16 cellular contexts compared by ENCODE assay signal in the genomic region with DNA sequence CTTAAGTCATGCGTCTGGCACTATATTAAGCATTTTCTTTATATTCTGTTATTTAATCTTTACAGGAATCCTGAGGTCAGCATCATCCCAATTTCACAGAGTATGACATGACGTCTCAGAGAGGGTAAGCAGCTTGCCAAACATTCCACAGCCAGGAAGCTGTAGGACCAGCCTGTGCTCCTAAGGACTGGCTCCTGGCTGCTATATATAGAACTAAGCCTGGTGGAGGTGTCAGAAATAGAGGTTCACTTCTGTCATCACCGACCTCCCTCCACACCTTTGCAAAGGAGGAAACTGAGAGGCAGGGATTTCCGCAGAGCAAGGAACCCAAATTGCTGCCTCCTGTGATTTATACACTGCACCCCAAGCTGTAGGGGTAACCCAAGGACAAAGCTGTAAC. TPM values are rescaled to one million over a fixed set of nuclear protein-coding genes. Genes with fewer than 3 reads are reported as not detected.
A peak's percentile ranks its signal among the peaks of the same experiment; 100 is the strongest.
DNase-seq lines count a peak whose midpoint lies in the region; ATAC-seq and TF ChIP-seq lines count a peak whose summit lies in the region.
"Had no signal": no experiment of that assay in that cellular context is flagged by ENCODE, and none has a peak within 500 bp of the region (broad histone marks: within the 10 kb centered on the region; RNA-seq: fewer than 3 reads in every experiment).

No MANE protein-coding gene starts in this region.

- intact Hi-C loops in tibial artery (cut with DNase I; ENCODE audit: low total_unique reads): no loop called here

- peak overlapping the region; percentile 44 for H3K4me3 Mint-ChIP-seq in activated naive CD4-positive, alpha-beta T cell treated with anti-CD3 and anti-CD28 coated beads, Interleukin-2, amount 50 U/mL, for 24 hours
- H3K4me3 Mint-ChIP-seq in immature natural killer cell: peak overlapping the region; percentile 46 to 61 (median 48)
- peak overlapping the region; percentile 7 for H3K4me3 Mint-ChIP-seq in stimulated activated memory B cell treated with anti-CD40 and anti-IgM and Interleukin-4, amounts not matched to agents 10 μg/mL and 1 μg/mL and 100 μg/mL, for 72 hours
- H3K4me3 Mint-ChIP-seq in endothelial cell (ENCODE audit: unreplicated experiment): no peak overlapping the region

- peaks cover 0 to 59% of the 10 kb centered on the region in 2 donors for H3K27me3 ChIP-seq in tibial artery

- peaks cover 14% of the 10 kb centered on the region for H3K4me1 Mint-ChIP-seq in activated naive CD4-positive, alpha-beta T cell treated with anti-CD3 and anti-CD28 coated beads, Interleukin-2, amount 50 U/mL, for 24 hours
- peaks cover 8% of the 10 kb centered on the region in 2 donors for H3K4me1 Mint-ChIP-seq in immature natural killer cell
- H3K4me1 Mint-ChIP-seq in stimulated activated memory B cell treated with anti-CD40 and anti-IgM and Interleukin-4, amounts not matched to agents 10 μg/mL and 1 μg/mL and 100 μg/mL, for 72 hours: peaks cover 20% of the 10 kb centered on the region
- H3K4me1 Mint-ChIP-seq in endothelial cell (ENCODE audit: unreplicated experiment): peaks cover 6% of the 10 kb centered on the region

- ATAC-seq in stimulated activated memory B cell treated with anti-CD40 and anti-IgM and Interleukin-4, amounts not matched to agents 10 μg/mL and 1 μg/mL and 100 μg/mL, for 72 hours: no peak
- ATAC-seq: K562 had no signal

- no peaks in the 10 kb centered on the region for H3K9me3 ChIP-seq in tibial artery
- H3K9me3 ChIP-seq: BLaER1 had no signal

- no peak overlapping the region for H3K4me3 ChIP-seq in tibial artery
- H3K4me3 ChIP-seq: K562 had no signal

- DNase-seq in activated naive CD4-positive, alpha-beta T cell treated with anti-CD3 and anti-CD28 coated beads, Interleukin-2, amount 50 U/mL, for 16 hours: no peak
- DNase-seq in cerebellar cortex (ENCODE audit: low spot score) (peak; percentile 94), immature natural killer cell (no peak), KG1 (lab: John Stamatoyannopoulos, UW) (no peak), endothelial cell (ENCODE audit: low spot score) (no peak), tibial artery (no peak)
- DNase-seq: activated CD4-positive, alpha-beta T cell treated with anti-CD3 and anti-CD28 coated beads, Interleukin-2, amount 10 ng/mL, durations not matched to agents 7 days and 5 days; activated effector memory CD4-positive, alpha-beta T cell treated with anti-CD3 and anti-CD28 coated beads, Interleukin-2, amount 50 U/mL, for 16 hours; GF-D8; NCI-H187; NCI-H748 treated with DMSO at 0.1 percent for 48 hours; SIG-M5 had no signal

- H3K36me3 ChIP-seq in tibial artery: no peaks in the 10 kb centered on the region
- H3K36me3 ChIP-seq: BLaER1 had no signal

- H3K27ac ChIP-seq in tibial artery: no peak overlapping the region
- H3K27ac ChIP-seq: BLaER1 had no signal

- no peak for TF ChIP-seq CTCF in endothelial cell (IDR thresholded peaks at IDR 0.05; ENCODE audit: unreplicated experiment)
- no peak for TF ChIP-seq CTCF in tibial artery (IDR thresholded peaks at IDR 0.05)

- H3K4me1 ChIP-seq in tibial artery: peaks cover 0 to 23% (median 15%) of the 10 kb centered on the region in 4 donors

- no peak overlapping the region for H3K27ac Mint-ChIP-seq in activated naive CD4-positive, alpha-beta T cell treated with anti-CD3 and anti-CD28 coated beads, Interleukin-2, amount 50 U/mL, for 24 hours
- no peak overlapping the region for H3K27ac Mint-ChIP-seq in immature natural killer cell
- H3K27ac Mint-ChIP-seq in stimulated activated memory B cell treated with anti-CD40 and anti-IgM and Interleukin-4, amounts not matched to agents 10 μg/mL and 1 μg/mL and 100 μg/mL, for 72 hours: no peak overlapping the region
- no peak overlapping the region for H3K27ac Mint-ChIP-seq in endothelial cell (ENCODE audit: unreplicated experiment)
- H3K27ac Mint-ChIP-seq: activated CD4-positive, alpha-beta T cell treated with anti-CD3 and anti-CD28 coated beads, Interleukin-2, amount 10 ng/mL, durations not matched to agents 7 days and 5 days had no signal

- peaks cover 21% of the 10 kb centered on the region for H3K27me3 Mint-ChIP-seq in activated naive CD4-positive, alpha-beta T cell treated with anti-CD3 and anti-CD28 coated beads, Interleukin-2, amount 50 U/mL, for 24 hours
- peaks cover 9 to 26% (median 17%) of the 10 kb centered on the region in 3 donors for H3K27me3 Mint-ChIP-seq in immature natural killer cell (ENCODE audit: low read depth in 3 of 3)
- peaks cover 46% of the 10 kb centered on the region for H3K27me3 Mint-ChIP-seq in stimulated activated memory B cell treated with anti-CD40 and anti-IgM and Interleukin-4, amounts not matched to agents 10 μg/mL and 1 μg/mL and 100 μg/mL, for 72 hours
- H3K27me3 Mint-ChIP-seq in endothelial cell (ENCODE audit: unreplicated experiment): peaks cover 12% of the 10 kb centered on the region

- H3K9me3 Mint-ChIP-seq in activated naive CD4-positive, alpha-beta T cell treated with anti-CD3 and anti-CD28 coated beads, Interleukin-2, amount 50 U/mL, for 24 hours: no peaks in the 10 kb centered on the region
- peaks cover 0 to 3% (median 0%) of the 10 kb centered on the region in 6 donors for H3K9me3 Mint-ChIP-seq in immature natural killer cell
- no peaks in the 10 kb centered on the region for H3K9me3 Mint-ChIP-seq in stimulated activated memory B cell treated with anti-CD40 and anti-IgM and Interleukin-4, amounts not matched to agents 10 μg/mL and 1 μg/mL and 100 μg/mL, for 72 hours
- no peaks in the 10 kb centered on the region for H3K9me3 Mint-ChIP-seq in endothelial cell (ENCODE audit: unreplicated experiment)
- H3K9me3 Mint-ChIP-seq: activated CD4-positive, alpha-beta T cell treated with anti-CD3 and anti-CD28 coated beads, Interleukin-2, amount 10 ng/mL, durations not matched to agents 7 days and 5 days had no signal

- H3K36me3 Mint-ChIP-seq in activated naive CD4-positive, alpha-beta T cell treated with anti-CD3 and anti-CD28 coated beads, Interleukin-2, amount 50 U/mL, for 24 hours: no peaks in the 10 kb centered on the region
- H3K36me3 Mint-ChIP-seq in immature natural killer cell (no peaks in the 10 kb centered on the region), endothelial cell (ENCODE audit: low read depth, unreplicated experiment) (no peaks in the 10 kb centered on the region)
- H3K36me3 Mint-ChIP-seq in stimulated activated memory B cell treated with anti-CD40 and anti-IgM and Interleukin-4, amounts not matched to agents 10 μg/mL and 1 μg/mL and 100 μg/mL, for 72 hours: no peaks in the 10 kb centered on the region

RNA-seq across cellular contexts. Expression of gene NDRG4, which starts 37.9 kb away (rescaled TPM):
- polyA plus RNA-seq in immature natural killer cell: under 1 TPM in 1 of 3 donors, not detected in 2; 0.18 TPM
- total RNA-seq in endothelial cell (ENCODE audit: unreplicated experiment): 5.9 TPM

RNA-seq across cellular contexts. Expression of gene SETD6, which starts 53.2 kb away (rescaled TPM):
- 10 to 100 TPM in 1 of 3 donors, 1 to 10 TPM in 2; 4.5 to 11.9 (median 5.9) TPM for polyA plus RNA-seq in immature natural killer cell
- 7.9 TPM for total RNA-seq in endothelial cell (ENCODE audit: unreplicated experiment)
